In the genomic region with DNA sequence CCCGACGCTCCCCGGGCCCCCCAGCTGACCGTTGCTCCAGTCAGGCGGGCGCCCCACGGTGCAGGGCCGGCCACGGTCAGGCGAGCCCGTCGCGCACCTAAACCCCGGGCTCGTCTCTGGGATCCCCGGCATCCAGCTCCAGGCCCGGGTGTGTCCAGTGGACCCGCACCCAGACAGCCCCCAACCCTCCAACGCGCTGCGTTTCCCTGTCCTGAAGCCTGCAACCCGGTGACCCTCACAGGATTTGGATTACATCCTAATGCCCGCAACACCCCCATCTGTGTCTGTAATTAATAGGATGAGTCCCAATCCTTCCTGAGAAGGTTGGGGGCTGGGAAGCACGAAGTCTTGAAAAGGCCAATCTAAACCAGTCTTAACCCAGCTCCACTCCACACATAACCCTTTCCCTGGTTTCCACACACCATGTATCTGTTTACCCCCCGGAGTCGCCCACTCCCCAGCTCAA, we compare ENCODE assay signal across 1 cellular context.
TF ChIP-seq lines count a peak whose summit lies in the region.

No MANE protein-coding gene starts in this region.

TF ChIP-seq in GM12878, 131 proteins besides CTCF, POLR2A, EP300 and RAD21:
- TF ChIP-seq, protein P1, sequence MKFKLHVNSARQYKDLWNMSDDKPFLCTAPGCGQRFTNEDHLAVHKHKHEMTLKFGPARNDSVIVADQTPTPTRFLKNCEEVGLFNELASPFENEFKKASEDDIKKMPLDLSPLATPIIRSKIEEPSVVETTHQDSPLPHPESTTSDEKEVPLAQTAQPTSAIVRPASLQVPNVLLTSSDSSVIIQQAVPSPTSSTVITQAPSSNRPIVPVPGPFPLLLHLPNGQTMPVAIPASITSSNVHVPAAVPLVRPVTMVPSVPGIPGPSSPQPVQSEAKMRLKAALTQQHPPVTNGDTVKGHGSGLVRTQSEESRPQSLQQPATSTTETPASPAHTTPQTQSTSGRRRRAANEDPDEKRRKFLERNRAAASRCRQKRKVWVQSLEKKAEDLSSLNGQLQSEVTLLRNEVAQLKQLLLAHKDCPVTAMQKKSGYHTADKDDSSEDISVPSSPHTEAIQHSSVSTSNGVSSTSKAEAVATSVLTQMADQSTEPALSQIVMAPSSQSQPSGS (IDR thresholded peaks at IDR 0.05; ENCODE audit: low read length): no peak
- no peak for TF ChIP-seq MTA2 (IDR thresholded peaks at IDR 0.05; ENCODE audit: low read depth)
- no peak for TF ChIP-seq HDAC6 (IDR thresholded peaks at IDR 0.05; ENCODE audit: unreplicated experiment)
- TF ChIP-seq, protein P2, sequence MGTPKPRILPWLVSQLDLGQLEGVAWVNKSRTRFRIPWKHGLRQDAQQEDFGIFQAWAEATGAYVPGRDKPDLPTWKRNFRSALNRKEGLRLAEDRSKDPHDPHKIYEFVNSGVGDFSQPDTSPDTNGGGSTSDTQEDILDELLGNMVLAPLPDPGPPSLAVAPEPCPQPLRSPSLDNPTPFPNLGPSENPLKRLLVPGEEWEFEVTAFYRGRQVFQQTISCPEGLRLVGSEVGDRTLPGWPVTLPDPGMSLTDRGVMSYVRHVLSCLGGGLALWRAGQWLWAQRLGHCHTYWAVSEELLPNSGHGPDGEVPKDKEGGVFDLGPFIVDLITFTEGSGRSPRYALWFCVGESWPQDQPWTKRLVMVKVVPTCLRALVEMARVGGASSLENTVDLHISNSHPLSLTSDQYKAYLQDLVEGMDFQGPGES (IDR thresholded peaks at IDR 0.05): no peak
- TF ChIP-seq SMAD5 (IDR thresholded peaks at IDR 0.05; ENCODE audit: low read depth): no peak
- TF ChIP-seq, protein P3, sequence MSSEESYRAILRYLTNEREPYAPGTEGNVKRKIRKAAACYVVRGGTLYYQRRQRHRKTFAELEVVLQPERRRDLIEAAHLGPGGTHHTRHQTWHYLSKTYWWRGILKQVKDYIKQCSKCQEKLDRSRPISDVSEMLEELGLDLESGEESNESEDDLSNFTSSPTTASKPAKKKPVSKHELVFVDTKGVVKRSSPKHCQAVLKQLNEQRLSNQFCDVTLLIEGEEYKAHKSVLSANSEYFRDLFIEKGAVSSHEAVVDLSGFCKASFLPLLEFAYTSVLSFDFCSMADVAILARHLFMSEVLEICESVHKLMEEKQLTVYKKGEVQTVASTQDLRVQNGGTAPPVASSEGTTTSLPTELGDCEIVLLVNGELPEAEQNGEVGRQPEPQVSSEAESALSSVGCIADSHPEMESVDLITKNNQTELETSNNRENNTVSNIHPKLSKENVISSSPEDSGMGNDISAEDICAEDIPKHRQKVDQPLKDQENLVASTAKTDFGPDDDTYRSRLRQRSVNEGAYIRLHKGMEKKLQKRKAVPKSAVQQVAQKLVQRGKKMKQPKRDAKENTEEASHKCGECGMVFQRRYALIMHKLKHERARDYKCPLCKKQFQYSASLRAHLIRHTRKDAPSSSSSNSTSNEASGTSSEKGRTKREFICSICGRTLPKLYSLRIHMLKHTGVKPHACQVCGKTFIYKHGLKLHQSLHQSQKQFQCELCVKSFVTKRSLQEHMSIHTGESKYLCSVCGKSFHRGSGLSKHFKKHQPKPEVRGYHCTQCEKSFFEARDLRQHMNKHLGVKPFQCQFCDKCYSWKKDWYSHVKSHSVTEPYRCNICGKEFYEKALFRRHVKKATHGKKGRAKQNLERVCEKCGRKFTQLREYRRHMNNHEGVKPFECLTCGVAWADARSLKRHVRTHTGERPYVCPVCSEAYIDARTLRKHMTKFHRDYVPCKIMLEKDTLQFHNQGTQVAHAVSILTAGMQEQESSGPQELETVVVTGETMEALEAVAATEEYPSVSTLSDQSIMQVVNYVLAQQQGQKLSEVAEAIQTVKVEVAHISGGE (CRISPR knock-in tag; IDR thresholded peaks at IDR 0.05): no peak
- no peak for TF ChIP-seq MTA3 (IDR thresholded peaks at IDR 0.05; ENCODE audit: borderline replicate concordance, low read length)
- no peak for TF ChIP-seq EED (IDR thresholded peaks at IDR 0.05; ENCODE audit: low read depth)
- no peak for TF ChIP-seq SPI1 (IDR thresholded peaks at IDR 0.05; ENCODE audit: borderline replicate concordance, insufficient read depth, low read depth, low read length)
- TF ChIP-seq EZH2 (IDR thresholded peaks at IDR 0.05; ENCODE audit: borderline replicate concordance, control insufficient read depth, low read depth, low read length): no peak
- TF ChIP-seq NR2C2 (IDR thresholded peaks at IDR 0.05; ENCODE audit: borderline replicate concordance, control insufficient read depth, insufficient read length, low read depth): no peak
- no peak for TF ChIP-seq FOXM1 (IDR thresholded peaks at IDR 0.05; ENCODE audit: low read depth, low read length)
- TF ChIP-seq, protein P4, sequence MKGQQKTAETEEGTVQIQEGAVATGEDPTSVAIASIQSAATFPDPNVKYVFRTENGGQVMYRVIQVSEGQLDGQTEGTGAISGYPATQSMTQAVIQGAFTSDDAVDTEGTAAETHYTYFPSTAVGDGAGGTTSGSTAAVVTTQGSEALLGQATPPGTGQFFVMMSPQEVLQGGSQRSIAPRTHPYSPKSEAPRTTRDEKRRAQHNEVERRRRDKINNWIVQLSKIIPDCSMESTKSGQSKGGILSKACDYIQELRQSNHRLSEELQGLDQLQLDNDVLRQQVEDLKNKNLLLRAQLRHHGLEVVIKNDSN (IDR thresholded peaks at IDR 0.05; ENCODE audit: borderline replicate concordance, extremely low read length, insufficient read depth, low read depth, low read length): no peak
- TF ChIP-seq, protein P5, sequence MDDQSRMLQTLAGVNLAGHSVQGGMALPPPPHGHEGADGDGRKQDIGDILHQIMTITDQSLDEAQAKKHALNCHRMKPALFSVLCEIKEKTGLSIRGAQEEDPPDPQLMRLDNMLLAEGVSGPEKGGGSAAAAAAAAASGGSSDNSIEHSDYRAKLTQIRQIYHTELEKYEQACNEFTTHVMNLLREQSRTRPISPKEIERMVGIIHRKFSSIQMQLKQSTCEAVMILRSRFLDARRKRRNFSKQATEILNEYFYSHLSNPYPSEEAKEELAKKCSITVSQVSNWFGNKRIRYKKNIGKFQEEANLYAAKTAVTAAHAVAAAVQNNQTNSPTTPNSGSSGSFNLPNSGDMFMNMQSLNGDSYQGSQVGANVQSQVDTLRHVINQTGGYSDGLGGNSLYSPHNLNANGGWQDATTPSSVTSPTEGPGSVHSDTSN (IDR thresholded peaks at IDR 0.05; ENCODE audit: insufficient replicate concordance, low read depth, low read length): no peak
- no peak for TF ChIP-seq SIX5 (IDR thresholded peaks at IDR 0.05; ENCODE audit: low read depth, low read length, severe bottlenecking)
- no peak for TF ChIP-seq BMI1 (IDR thresholded peaks at IDR 0.05; ENCODE audit: borderline replicate concordance)
TF ChIP-seq in GM12878: peak in this region for 0.
